In genomic region chr18:629303-630150, GRCh38 we compare ENCODE assay signal across 15 cellular contexts. TPM values are rescaled to one million over a fixed set of nuclear protein-coding genes. Genes with fewer than 3 reads are reported as not detected.
DNase-seq lines count a peak whose midpoint lies in the region; TF ChIP-seq lines count a peak whose summit lies in the region.
"Had no signal": no experiment of that assay in that cellular context is flagged by ENCODE, and none has a peak within 500 bp of the region (broad histone marks: within the 10 kb centered on the region; RNA-seq: fewer than 3 reads in every experiment).

No MANE protein-coding gene starts in this region.

- peaks cover 9% of the 10 kb centered on the region for H3K36me3 Mint-ChIP-seq in nephron progenitor cell (ENCODE audit: low read depth)
- H3K36me3 Mint-ChIP-seq: natural killer cell had no signal

- no peak overlapping the region for H3K27ac Mint-ChIP-seq in nephron progenitor cell
- H3K27ac Mint-ChIP-seq: natural killer cell had no signal

- no peaks in the 10 kb centered on the region for H3K4me1 ChIP-seq in vagina
- H3K4me1 ChIP-seq: A549 had no signal

- DNase-seq in NCI-H82 (lab: John Stamatoyannopoulos, UW) (peak; percentile 31), NCI-H82 treated with DMSO at 0.1 percent for 48 hours (lab: John Stamatoyannopoulos, UW; ENCODE audit: unreplicated experiment) (no peak), GM12864 (ENCODE audit: low read depth) (no peak), amniotic epithelial cell (ENCODE audit: low read depth) (peak; percentile 64), nephron progenitor cell (no peak), hippocampal formation (lab: John Stamatoyannopoulos, UW) (no peak), vagina (ENCODE audit: extremely low spot score in 2 of 2) (no peak), HCEC 1CT (no peak)
- DNase-seq: natural killer cell, T1000 had no signal

- no peaks in the 10 kb centered on the region for H3K27me3 ChIP-seq in vagina

- H3K4me1 Mint-ChIP-seq in nephron progenitor cell, result no peaks in the 10 kb centered on the region
- H3K4me1 Mint-ChIP-seq: natural killer cell had no signal

- no peaks in the 10 kb centered on the region for H3K27me3 Mint-ChIP-seq in nephron progenitor cell (ENCODE audit: low read depth, poor library complexity)

- no peaks in the 10 kb centered on the region for H3K9me3 ChIP-seq in vagina
- H3K9me3 ChIP-seq: A549 had no signal

- intact Hi-C loops in vagina (cut with DNase I), result loop anchor here (10.0 kb wide), 1 partner anchor 205 kb away; no protein-coding TSS in a partner anchor

- H3K36me3 ChIP-seq in vagina, result no peaks in the 10 kb centered on the region

- TF ChIP-seq POLR2A in vagina (IDR thresholded peaks at IDR 0.05), result no peak

- peaks cover 3% of the 10 kb centered on the region for H3K9me3 Mint-ChIP-seq in nephron progenitor cell
- H3K9me3 Mint-ChIP-seq: natural killer cell had no signal

- no peak overlapping the region for H3K27ac ChIP-seq in vagina
- H3K27ac ChIP-seq: A549 had no signal

- peak; percentile 30 for TF ChIP-seq CTCF in GM12864 (IDR thresholded peaks at IDR 0.05; ENCODE audit: low read depth, low read length, missing control alignments)
- TF ChIP-seq CTCF in nephron progenitor cell (IDR thresholded peaks at IDR 0.05), result peak; percentile 10
- TF ChIP-seq CTCF in vagina (IDR thresholded peaks at IDR 0.05), result no peak

- no peak overlapping the region for H3K4me3 ChIP-seq in GM12864 (ENCODE audit: low read depth, low read length)
- no peak overlapping the region for H3K4me3 ChIP-seq in vagina
- H3K4me3 ChIP-seq: A549 had no signal

- no peak overlapping the region for H3K4me3 Mint-ChIP-seq in nephron progenitor cell
- H3K4me3 Mint-ChIP-seq: natural killer cell had no signal

RNA-seq across cellular contexts. Expression of gene TYMS, which starts 27.9 kb away (rescaled TPM):
- 11.3 TPM for total RNA-seq in vagina

RNA-seq across cellular contexts. Expression of gene CLUL1, which starts 32.7 kb away (rescaled TPM):
- not detected for total RNA-seq in vagina
- total RNA-seq: left lobe of liver, MCF 10A, natural killer cell had no signal

RNA-seq across cellular contexts. Expression of gene CETN1, which starts 49.3 kb away (rescaled TPM):
- total RNA-seq in vagina, result not detected
- total RNA-seq: left lobe of liver, MCF 10A, natural killer cell, RPMI7951, ureter had no signal

Comparison
In these comparisons a context has a peak if more than half of its experiments do, and no peak if none do; other contexts are left out.
1. DNase-seq: peak in NCI-H82 (single experiment) and amniotic epithelial cell (single experiment); none in NCI-H82 treated with DMSO at 0.1 percent for 48 hours (single experiment), GM12864 (single experiment), nephron progenitor cell (single experiment), hippocampal formation (0 of 2), vagina (0 of 2) and HCEC 1CT (single experiment).
2. CTCF ChIP-seq: peak in GM12864 (single experiment) and nephron progenitor cell (single experiment); none in vagina (0 of 3).